Comparison of ENCODE assay signal across 1 cellular context in genomic region chr6:150100745-150101144, GRCh38.
TF ChIP-seq lines count a peak whose summit lies in the region.

No MANE protein-coding gene starts in this region.

TF ChIP-seq in GM23338, 12 proteins besides CTCF, POLR2A, EP300 and RAD21 (continued from another document):
- TF ChIP-seq ZNF462 (CRISPR knock-in tag; IDR thresholded peaks at IDR 0.05): no peak
TF ChIP-seq in GM23338: peak in this region for 0.
